9 cellular contexts compared by ENCODE assay signal in genomic region chrX:156023002-156023401, GRCh38. TPM values are rescaled to one million over a fixed set of nuclear protein-coding genes. Genes with fewer than 3 reads are reported as not detected.
DNase-seq lines count a peak whose midpoint lies in the region; TF ChIP-seq lines count a peak whose summit lies in the region.
"Not testable (repeated sequence)": the region's sequence is repeated elsewhere in the genome, so short reads cannot be mapped to it uniquely, and the experiment has no call there.
"Had no signal": no experiment of that assay in that cellular context is flagged by ENCODE, and none has a peak within 500 bp of the region (broad histone marks: within the 10 kb centered on the region; RNA-seq: fewer than 3 reads in every experiment).

No MANE protein-coding gene starts in this region.

- not testable (repeated sequence) for H3K4me3 Mint-ChIP-seq in activated CD4-positive, alpha-beta T cell treated with anti-CD3 and anti-CD28 coated beads, Interleukin-2, amount 10 ng/mL, durations not matched to agents 24 days and 14 days; osteocyte (ENCODE audit: unreplicated experiment)

- H3K4me3 ChIP-seq in sigmoid colon = not testable (repeated sequence)

- H3K27ac Mint-ChIP-seq in activated CD4-positive, alpha-beta T cell treated with anti-CD3 and anti-CD28 coated beads, Interleukin-2, amount 10 ng/mL, durations not matched to agents 24 days and 14 days; osteocyte (ENCODE audit: unreplicated experiment): not testable (repeated sequence)

- not testable (repeated sequence) for H3K36me3 Mint-ChIP-seq in activated CD4-positive, alpha-beta T cell treated with anti-CD3 and anti-CD28 coated beads, Interleukin-2, amount 10 ng/mL, durations not matched to agents 24 days and 14 days (ENCODE audit: low read depth); osteocyte (ENCODE audit: unreplicated experiment)

- DNase-seq in activated CD4-positive, alpha-beta T cell treated with anti-CD3 and anti-CD28 coated beads, Interleukin-2, amount 10 ng/mL, durations not matched to agents 24 days and 14 days = peak; percentile 57
- peak; percentile 79 for DNase-seq in osteocyte (ENCODE audit: extremely low spot score, unreplicated experiment)
- peak; percentile 73 for DNase-seq in sigmoid colon

- not testable (repeated sequence) for H3K36me3 ChIP-seq in sigmoid colon

- intact Hi-C loops in activated CD4-positive, alpha-beta T cell treated with anti-CD3 and anti-CD28 coated beads, Interleukin-2, amount 10 ng/mL, durations not matched to agents 24 days and 14 days (cut with micrococcal nuclease); sigmoid colon (cut with DNase I): not testable (repeated sequence)

- WGBS in sigmoid colon, 2 donors = 77 to 79% methylated on average over 8 to 9 of the region's 9 CpGs

- TF ChIP-seq POLR2A in sigmoid colon (IDR thresholded peaks at IDR 0.05) = not testable (repeated sequence)

- TF ChIP-seq CTCF in osteocyte (IDR thresholded peaks at IDR 0.05); sigmoid colon (IDR thresholded peaks at IDR 0.05): not testable (repeated sequence)

- H3K9me3 ChIP-seq in sigmoid colon = not testable (repeated sequence)

- H3K27ac ChIP-seq in sigmoid colon = not testable (repeated sequence)

- not testable (repeated sequence) for TF ChIP-seq EP300 in sigmoid colon (IDR thresholded peaks at IDR 0.05)

- H3K9me3 Mint-ChIP-seq in activated CD4-positive, alpha-beta T cell treated with anti-CD3 and anti-CD28 coated beads, Interleukin-2, amount 10 ng/mL, durations not matched to agents 24 days and 14 days; osteocyte (ENCODE audit: unreplicated experiment): not testable (repeated sequence)

- not testable (repeated sequence) for H3K4me1 Mint-ChIP-seq in activated CD4-positive, alpha-beta T cell treated with anti-CD3 and anti-CD28 coated beads, Interleukin-2, amount 10 ng/mL, durations not matched to agents 24 days and 14 days; osteocyte (ENCODE audit: unreplicated experiment)

- not testable (repeated sequence) for H3K27me3 ChIP-seq in sigmoid colon

- not testable (repeated sequence) for H3K27me3 Mint-ChIP-seq in activated CD4-positive, alpha-beta T cell treated with anti-CD3 and anti-CD28 coated beads, Interleukin-2, amount 10 ng/mL, durations not matched to agents 24 days and 14 days; osteocyte (ENCODE audit: unreplicated experiment)

- not testable (repeated sequence) for H3K4me1 ChIP-seq in sigmoid colon

RNA-seq across cellular contexts. Expression of gene IL9R, which starts 25.5 kb away (rescaled TPM):
- 8.5 and 8.7 TPM in 2 replicates for total RNA-seq in activated CD4-positive, alpha-beta T cell treated with anti-CD3 and anti-CD28 coated beads, Interleukin-2, amount 10 ng/mL, durations not matched to agents 24 days and 14 days
- total RNA-seq in osteocyte (not detected in 2 replicates), sigmoid colon (under 1 TPM in 1 of 4 donors, not detected in 3; 0.16 TPM)
- 1 to 10 TPM in 1 of 3 donors, not detected in 2; 1.1 TPM for polyA plus RNA-seq in sigmoid colon
- total RNA-seq: A172, Caco-2, Calu3, Daoy had no signal
- polyA plus RNA-seq: AG04450, BJ had no signal
